13 cellular contexts compared by ENCODE assay signal in genomic region chr6:151847064-151847463, GRCh38. TPM values are rescaled to one million over a fixed set of nuclear protein-coding genes. Genes with fewer than 3 reads are reported as not detected.
DNase-seq lines count a peak whose midpoint lies in the region; ATAC-seq, FAIRE-seq and TF ChIP-seq lines count a peak whose summit lies in the region.
"Had no signal": no experiment of that assay in that cellular context is flagged by ENCODE, and none has a peak within 500 bp of the region (broad histone marks: within the 10 kb centered on the region; RNA-seq: fewer than 3 reads in every experiment).

No MANE protein-coding gene starts in this region.

- H3K27me3 Mint-ChIP-seq in neural progenitor cell (ENCODE audit: insufficient read depth, low read depth) = no peaks in the 10 kb centered on the region

- no peak overlapping the region for H3K18ac ChIP-seq in H1 (ENCODE audit: extremely low read depth, low read length)

- no peaks in the 10 kb centered on the region for H3K79me1 ChIP-seq in H1 (ENCODE audit: low read depth, low read length)

- H3K36me3 ChIP-seq in HEK293 (ENCODE audit: control insufficient read depth in 2 of 2, insufficient read depth in 1 of 2, low read length in 2 of 2) = no peaks in the 10 kb centered on the region
- no peaks in the 10 kb centered on the region for H3K36me3 ChIP-seq in H1 (ENCODE audit: control insufficient read depth in 2 of 4, insufficient read depth in 4 of 4, low read length in 3 of 4)
- H3K36me3 ChIP-seq in neural progenitor cell = no peaks in the 10 kb centered on the region
- H3K36me3 ChIP-seq in vagina = peaks cover 0 to 32% of the 10 kb centered on the region in 2 donors
- H3K36me3 ChIP-seq: transverse colon had no signal

- H3K4me2 ChIP-seq in H1 (ENCODE audit: insufficient read depth in 1 of 2, low read depth in 2 of 2, low read length in 2 of 2) (no peak overlapping the region), neural progenitor cell (no peak overlapping the region)

- no peak overlapping the region for H3K27ac Mint-ChIP-seq in neural progenitor cell
- H3K27ac Mint-ChIP-seq: T-helper 2 cell treated with Interferon-gamma antibody and Interleukin-4, amounts not matched to agents 5 μg/mL and 100 μg/mL, for 36 hours had no signal

- no peak overlapping the region for H3K23ac ChIP-seq in H1 (ENCODE audit: insufficient read length)

- H4K20me1 ChIP-seq in H1 (replicated peaks in 1 of 2; ENCODE audit: control insufficient read depth in 1 of 2, insufficient read depth in 2 of 2, low read length in 2 of 2) (no peaks in the 10 kb centered on the region), neural progenitor cell (ENCODE audit: low read depth) (no peaks in the 10 kb centered on the region)

- no peak for FAIRE-seq in H1 (lab: Jason Lieb, UNC)
- FAIRE-seq: GM18507 had no signal

- no peaks in the 10 kb centered on the region for H3K23me2 ChIP-seq in H1 (ENCODE audit: low read depth, low read length)

- H3K27me3 ChIP-seq in H1 (replicated peaks in 1 of 4; ENCODE audit: control insufficient read depth in 3 of 4, extremely low read depth in 1 of 4, insufficient read depth in 3 of 4, low read length in 3 of 4) (peaks cover 0 to 1% (median 0%) of the 10 kb centered on the region in 4 experiments; a peak in 1 of 7 replicates), neural progenitor cell (no peaks in the 10 kb centered on the region), vagina (no peaks in the 10 kb centered on the region)
- H3K27me3 ChIP-seq: transverse colon had no signal

- H3K27ac ChIP-seq in HEK293 (ENCODE audit: extremely low read depth, low read depth, low read length) (no peak overlapping the region), H1 (ENCODE audit: low read depth, low read length) (no peak overlapping the region), neural progenitor cell (no peak overlapping the region), vagina (no peak overlapping the region)
- H3K27ac ChIP-seq: transverse colon had no signal

- DNase-seq in NCI-H460 (ENCODE audit: extremely low read depth, low read depth) (peak; percentile 25), H1 (ENCODE audit: low read depth in 1 of 2, low spot score in 2 of 2) (peak in 1 of 2 experiments; percentile 55), neural progenitor cell (ENCODE audit: low spot score) (peak; percentile 66), NCI-H748 (lab: John Stamatoyannopoulos, UW; ENCODE audit: unreplicated experiment) (no peak), COR-L47 (lab: John Stamatoyannopoulos, UW) (no peak), vagina (ENCODE audit: extremely low spot score in 2 of 2) (no peak)
- DNase-seq: left colon, NCI-H1694 treated with DMSO at 0.1 percent for 48 hours, transverse colon had no signal

- H2BK20ac ChIP-seq in H1 (ENCODE audit: low read length) = no peak overlapping the region

- TF ChIP-seq RAD21 in H1 (IDR thresholded peaks at IDR 0.05 in 1 of 2, conservative IDR thresholded peaks at IDR 0.05 in 1 of 2; ENCODE audit: low read depth in 2 of 2, low read length in 2 of 2) = no peak

- no peak overlapping the region for H2BK12ac ChIP-seq in H1 (ENCODE audit: low read depth, low read length)

- H3K56ac ChIP-seq in H1 (replicated peaks; ENCODE audit: insufficient read length, low read depth, low read length) = no peak overlapping the region

- no peaks in the 10 kb centered on the region for H3F3A ChIP-seq in neural progenitor cell (ENCODE audit: low read depth)

- CTCF ChIA-PET in HEK293 (lab: Yijun Ruan, JAX) (interaction anchor here (0.6 to 1.2 kb wide), 2 partner anchors 152 to 278 kb away, joined by 3 read pairs; no protein-coding TSS in a partner anchor), H1 (lab: Charles Lee; ENCODE audit: partially characterized antibody) (interaction anchor here (0.7 to 1.4 kb wide), 5 partner anchors 11 to 277 kb away, joined by 3 to 4 read pairs (median 3); no protein-coding TSS in a partner anchor)

- H3K4me1 ChIP-seq in HEK293 (ENCODE audit: control insufficient read depth, insufficient read depth, low read length) (no peaks in the 10 kb centered on the region), H1 (replicated peaks in 1 of 4; ENCODE audit: control insufficient read depth in 3 of 4, insufficient read depth in 4 of 4, low read length in 3 of 4) (no peaks in the 10 kb centered on the region), neural progenitor cell (no peaks in the 10 kb centered on the region), vagina (peaks cover 4% of the 10 kb centered on the region)
- H3K4me1 ChIP-seq: transverse colon had no signal

- H2BK120ac ChIP-seq in H1 (replicated peaks; ENCODE audit: low read depth, low read length) = no peak overlapping the region

- H2AFZ ChIP-seq in H1 (ENCODE audit: low read length) (no peak overlapping the region), neural progenitor cell (replicated peaks) (no peak overlapping the region)

- H3K9me3 ChIP-seq in HEK293 (ENCODE audit: control insufficient read depth, insufficient read depth, low read depth, low read length) (no peaks in the 10 kb centered on the region), H1 (ENCODE audit: insufficient read depth in 2 of 2, low read depth in 1 of 2, low read length in 1 of 2) (no peaks in the 10 kb centered on the region), neural progenitor cell (ENCODE audit: low read depth) (no peaks in the 10 kb centered on the region), vagina (no peaks in the 10 kb centered on the region)
- H3K9me3 ChIP-seq: transverse colon had no signal

- no peak overlapping the region for H4K91ac ChIP-seq in H1 (replicated peaks; ENCODE audit: insufficient read length, low read length)

- no peak overlapping the region for H3K14ac ChIP-seq in H1 (ENCODE audit: insufficient read length)

- no peak overlapping the region for H3K4me3 ChIP-seq in HEK293 (ENCODE audit: low read depth, low read length)
- no peak overlapping the region for H3K4me3 ChIP-seq in H1 (ENCODE audit: extremely low read depth in 1 of 4, insufficient read depth in 2 of 4, low read depth in 3 of 4, low read length in 4 of 4)
- H3K4me3 ChIP-seq in neural progenitor cell = no peak overlapping the region
- no peak overlapping the region for H3K4me3 ChIP-seq in vagina
- H3K4me3 ChIP-seq: transverse colon had no signal

- no peaks in the 10 kb centered on the region for H3K36me3 Mint-ChIP-seq in neural progenitor cell

- POLR2A ChIA-PET in HEK293 (lab: Yijun Ruan, JAX) = no interaction called here
- POLR2A ChIA-PET in H1 (lab: Charles Lee; ENCODE audit: partially characterized antibody) = no interaction called here

- no peak for TF ChIP-seq EP300 in H1 (IDR thresholded peaks at IDR 0.05; ENCODE audit: borderline replicate concordance in 1 of 2, low read depth in 2 of 2, low read length in 2 of 2)

- no peaks in the 10 kb centered on the region for H3K4me1 Mint-ChIP-seq in neural progenitor cell

- no peak for TF ChIP-seq POLR2A in H1 (IDR thresholded peaks at IDR 0.05; ENCODE audit: control extremely low read depth in 1 of 2, low read depth in 2 of 2, low read length in 2 of 2)
- TF ChIP-seq POLR2A in vagina (IDR thresholded peaks at IDR 0.05) = no peak

- WGBS in H1 (ENCODE audit: extremely low coverage in 1 of 2, insufficient coverage in 1 of 2, insufficient read length in 1 of 2, insufficient replicate concordance in 2 of 2, low coverage in 1 of 2, low lambda C conversion rate in 2 of 2, missing lambda C conversion rate in 1 of 2), 2 experiments = 48% methylated on average over 1 of the region's 1 CpG; no CpG with 5 or more reads in 1 of the 2 experiments

- no peak overlapping the region for H4K5ac ChIP-seq in H1 (ENCODE audit: insufficient read length, low read depth, low read length)

- no peak overlapping the region for H3K4ac ChIP-seq in H1 (replicated peaks; ENCODE audit: insufficient read length, low read depth, low read length)

- no peak overlapping the region for H2BK15ac ChIP-seq in H1 (ENCODE audit: low read length)

- H3K9me3 Mint-ChIP-seq in neural progenitor cell = no peaks in the 10 kb centered on the region
- H3K9me3 Mint-ChIP-seq: T-helper 2 cell treated with Interferon-gamma antibody and Interleukin-4, amounts not matched to agents 5 μg/mL and 100 μg/mL, for 36 hours had no signal

- H3K79me2 ChIP-seq in H1 (ENCODE audit: control insufficient read depth in 1 of 2, insufficient read depth in 2 of 2, low read length in 2 of 2) (no peaks in the 10 kb centered on the region), neural progenitor cell (ENCODE audit: low read depth) (no peaks in the 10 kb centered on the region)

- no peak overlapping the region for H4K8ac ChIP-seq in H1 (ENCODE audit: extremely low read depth, insufficient read depth, low read length)

- no peak overlapping the region for H2BK5ac ChIP-seq in H1 (ENCODE audit: low read depth, low read length)

- no peak overlapping the region for H2AK5ac ChIP-seq in H1 (ENCODE audit: low read depth, low read length)

- no peak for ATAC-seq in GM19035 (IDR thresholded peaks at IDR 0.05; ENCODE audit: unreplicated experiment)
- ATAC-seq: left colon had no signal

- H3K9ac ChIP-seq in H1 (replicated peaks in 1 of 4; ENCODE audit: extremely low read depth in 1 of 4, low read depth in 3 of 4, low read length in 3 of 4) (no peak overlapping the region), neural progenitor cell (no peak overlapping the region)

- H3K4me3 Mint-ChIP-seq in neural progenitor cell = no peak overlapping the region
- H3K4me3 Mint-ChIP-seq: T-helper 2 cell treated with Interferon-gamma antibody and Interleukin-4, amounts not matched to agents 5 μg/mL and 100 μg/mL, for 36 hours had no signal

- intact Hi-C loops in vagina (cut with DNase I) = no loop called here

- TF ChIP-seq CTCF in HEK293 (tag by site-specific recombination; IDR thresholded peaks at IDR 0.05) (no peak), H1 (IDR thresholded peaks at IDR 0.05; ENCODE audit: control extremely low read depth in 1 of 3, insufficient read depth in 1 of 3, low read depth in 1 of 3, low read length in 3 of 3) (no peak), neural progenitor cell (IDR thresholded peaks at IDR 0.05) (no peak), vagina (IDR thresholded peaks at IDR 0.05) (no peak)

TF ChIP-seq in HEK293, 187 proteins besides CTCF, POLR2A, EP300 and RAD21 (continues in another document):
- no peak for TF ChIP-seq ZNF521 (tag by site-specific recombination; IDR thresholded peaks at IDR 0.05)

TF ChIP-seq in H1, 55 proteins besides CTCF, POLR2A, EP300 and RAD21 (continues in another document):
- TF ChIP-seq SAP30 (IDR thresholded peaks at IDR 0.05; ENCODE audit: insufficient read depth, insufficient replicate concordance, low read length) = peak; percentile 74

RNA-seq across cellular contexts. Expression of gene ESR1, which starts 39.6 kb away (rescaled TPM):
- total RNA-seq in NCI-H460 (2014; rRNA removed; shearing (Covaris generic)) = 0.35 TPM in 2 replicates
- 0.63 and 0.91 TPM in 2 replicates for polyA plus RNA-seq in NCI-H460 (2014; cell fraction: nucleus; rRNA removed)
- total RNA-seq in H1 (2021; fragmentation: NEBNext Ultra II Directional; extraction: Animal tissue kit (Norgen Biotek cat#: 25700)) = 0.10 and 0.17 TPM in 2 replicates
- polyA plus RNA-seq in H1 (2011; rRNA removed) = 0.03 and 0.05 TPM in 2 replicates
- polyA plus RNA-seq in H1 (2011; cell fraction: cytosol; rRNA removed) = 0.04 TPM
- 0.37 TPM for polyA plus RNA-seq in H1 (2011; cell fraction: nucleus; rRNA removed)
- polyA plus RNA-seq in H1 (2012, experiment 1 of 2) = 0.03 to 0.11 TPM (median 0.05 TPM) in 4 replicates
- polyA plus RNA-seq in H1 (2012, experiment 2 of 2) = not detected
- polyA plus RNA-seq in H1 (2013, experiment 1 of 2) = 0.02 TPM
- 0.06 TPM for polyA plus RNA-seq in H1 (2013, experiment 2 of 2)
- 0.07 and 0.69 TPM in 2 replicates for polyA minus RNA-seq in H1 (2011; rRNA and poly(A)+ RNA removed)
- polyA minus RNA-seq in H1 (2011; cell fraction: cytosol; rRNA and poly(A)+ RNA removed) = not detected
- polyA minus RNA-seq in H1 (2011; cell fraction: nucleus; rRNA and poly(A)+ RNA removed) = 1.6 TPM
- 0.03 TPM in 1 of 2 replicates, not detected in the other for total RNA-seq in neural progenitor cell (ENCODE audit: low replicate concordance)
- 50.3 TPM for total RNA-seq in vagina

Comparison
In these comparisons a context has a peak if more than half of its experiments do, and no peak if none do; other contexts are left out.
1. DNase-seq: peak in NCI-H460 (single experiment) and neural progenitor cell (single experiment); none in NCI-H748 (single experiment), COR-L47 (single experiment) and vagina (0 of 2).
2. RNA of gene ESR1, which starts 39.6 kb away (total RNA-seq): 50.3 TPM in vagina (single experiment); 0.35 TPM in NCI-H460, 0.10 to 0.17 TPM in H1 and 0.03 TPM in neural progenitor cell; every median in the first group is over 10 times any median in the second.